In genomic region chr6:79230149-79230548, GRCh38 we compare ENCODE assay signal across 19 cellular contexts. TPM values are rescaled to one million over a fixed set of nuclear protein-coding genes. Genes with fewer than 3 reads are reported as not detected.
DNase-seq lines count a peak whose midpoint lies in the region; ATAC-seq, FAIRE-seq and TF ChIP-seq lines count a peak whose summit lies in the region.
"Had no signal": no experiment of that assay in that cellular context is flagged by ENCODE, and none has a peak within 500 bp of the region (broad histone marks: within the 10 kb centered on the region; RNA-seq: fewer than 3 reads in every experiment).

No MANE protein-coding gene starts in this region.

- RAD21 ChIA-PET in HCT116 (lab: Charles Lee; ENCODE audit: low non-redundant PET in 1 of 2, low total read pairs in 2 of 2, uncharacterized antibody in 2 of 2, unreplicated experiment in 2 of 2), result no interaction called here

- H3K27me3 ChIP-seq in HCT116 (ENCODE audit: insufficient read depth, low read length), result no peaks in the 10 kb centered on the region
- H3K27me3 ChIP-seq in foreskin keratinocyte, result no peaks in the 10 kb centered on the region
- H3K27me3 ChIP-seq: BLaER1 treated with 17β-estradiol and CSF1 and Interleukin-3, amounts not matched to agents 10 nM and 100 nM had no signal

- CTCF ChIA-PET in A549 (lab: Yijun Ruan, JAX), result no interaction called here
- CTCF ChIA-PET in HCT116 (lab: Charles Lee), result no interaction called here

- no peak overlapping the region for H3K9ac ChIP-seq in HCT116 (ENCODE audit: low read length)
- H3K9ac ChIP-seq: BLaER1 treated with 17β-estradiol and CSF1 and Interleukin-3, amounts not matched to agents 10 nM and 100 nM had no signal

- H3K4me3 Mint-ChIP-seq in stimulated activated memory B cell treated with anti-CD40 and anti-IgM and Interleukin-4, amounts not matched to agents 10 μg/mL and 1 μg/mL and 100 μg/mL, for 72 hours, result no peak overlapping the region
- H3K4me3 Mint-ChIP-seq: H9 had no signal

- ATAC-seq in A549 (no peak), HCT116 (no peak), foreskin keratinocyte (no peak), HG02571 (IDR thresholded peaks at IDR 0.05; ENCODE audit: unreplicated experiment) (no peak), HG03280 (IDR thresholded peaks at IDR 0.05; ENCODE audit: unreplicated experiment) (no peak), HG03439 (IDR thresholded peaks at IDR 0.05; ENCODE audit: unreplicated experiment) (no peak)
- ATAC-seq in stimulated activated memory B cell treated with anti-CD40 and anti-IgM and Interleukin-4, amounts not matched to agents 10 μg/mL and 1 μg/mL and 100 μg/mL, for 72 hours, result no peak

- no TSS peak for BruUV-seq in HCT116 (replicated peaks; lab: Mats Ljungman, UMichigan)

- intact Hi-C loops in HCT116 (cut with micrococcal nuclease), result loop anchor here (10.0 kb wide), 1 partner anchor 635 kb away; no protein-coding TSS in a partner anchor

- DNase-seq in A549 (ENCODE audit: low read depth in 1 of 2, low spot score in 1 of 2) (no peak), HCT116 (ENCODE audit: low read depth, low spot score) (no peak), amniotic epithelial cell (ENCODE audit: low read depth) (peak; percentile 27), foreskin keratinocyte (peak; percentile 8 to 45)
- DNase-seq: DMS79 treated with DMSO at 0.1 percent for 48 hours; GF-D8; H9; MV-4-11; NCI-H1417; NCI-H187 treated with DMSO at 0.1 percent for 48 hours; NCI-H446 treated with DMSO at 0.1 percent for 48 hours; NK-92 treated with Interleukin-12 subunit alpha and Interleukin-12 subunit beta, amount 100 ng/mL, for 24 hours; OCI-M1; RPMI8226 had no signal

- H3K27ac ChIP-seq in A549, result no peak overlapping the region
- H3K27ac ChIP-seq in HCT116 (ENCODE audit: low read depth, low read length), result no peak overlapping the region
- H3K27ac ChIP-seq in foreskin keratinocyte, result no peak overlapping the region
- H3K27ac ChIP-seq: BLaER1 treated with 17β-estradiol and CSF1 and Interleukin-3, amounts not matched to agents 10 nM and 100 nM had no signal

- no peak for TF ChIP-seq EP300 in A549 (IDR thresholded peaks at IDR 0.05)

- no peaks in the 10 kb centered on the region for H3K9me2 ChIP-seq in HCT116 (ENCODE audit: insufficient read depth)

- peaks cover 16% of the 10 kb centered on the region for H3K4me1 Mint-ChIP-seq in stimulated activated memory B cell treated with anti-CD40 and anti-IgM and Interleukin-4, amounts not matched to agents 10 μg/mL and 1 μg/mL and 100 μg/mL, for 72 hours

- TF ChIP-seq RAD21 in A549 (conservative IDR thresholded peaks at IDR 0.05 in 1 of 2, IDR thresholded peaks at IDR 0.05 in 1 of 2) (no peak), HCT116 (IDR thresholded peaks at IDR 0.05; ENCODE audit: low read depth) (no peak)

- no peaks in the 10 kb centered on the region for H3K27me3 Mint-ChIP-seq in stimulated activated memory B cell treated with anti-CD40 and anti-IgM and Interleukin-4, amounts not matched to agents 10 μg/mL and 1 μg/mL and 100 μg/mL, for 72 hours

- 86% methylated on average over 2 of the region's 2 CpGs for WGBS in A549 (ENCODE audit: missing lambda C conversion rate)

- no peaks in the 10 kb centered on the region for H3K36me3 Mint-ChIP-seq in stimulated activated memory B cell treated with anti-CD40 and anti-IgM and Interleukin-4, amounts not matched to agents 10 μg/mL and 1 μg/mL and 100 μg/mL, for 72 hours

- peaks cover 5% of the 10 kb centered on the region; the same call in 1 of the 3 replicates for H3K4me1 ChIP-seq in A549
- peaks cover 4 to 8% of the 10 kb centered on the region in 2 experiments; a peak in 2 of 4 replicates for H3K4me1 ChIP-seq in HCT116 (ENCODE audit: control insufficient read depth in 1 of 2, insufficient read depth in 2 of 2, low read length in 2 of 2)
- H3K4me1 ChIP-seq in foreskin keratinocyte, result peaks cover 17% of the 10 kb centered on the region

- H3K4me3 ChIP-seq in A549 (no peak overlapping the region), HCT116 (replicated peaks in 1 of 2; ENCODE audit: low read depth in 1 of 2, low read length in 2 of 2) (no peak overlapping the region)
- H3K4me3 ChIP-seq: BLaER1 treated with 17β-estradiol and CSF1 and Interleukin-3, amounts not matched to agents 10 nM and 100 nM had no signal

- H3K27ac Mint-ChIP-seq in stimulated activated memory B cell treated with anti-CD40 and anti-IgM and Interleukin-4, amounts not matched to agents 10 μg/mL and 1 μg/mL and 100 μg/mL, for 72 hours, result no peak overlapping the region
- H3K27ac Mint-ChIP-seq: H9 had no signal

- no peak overlapping the region for H2AFZ ChIP-seq in HCT116 (ENCODE audit: low read depth, low read length, poor library complexity, severe bottlenecking)

- no peak for TF ChIP-seq POLR2A in A549 (IDR thresholded peaks at IDR 0.05; ENCODE audit: low read length)
- no peak for TF ChIP-seq POLR2A in HCT116 (IDR thresholded peaks at IDR 0.05; ENCODE audit: borderline replicate concordance, extremely low read depth, insufficient read depth, insufficient read length)

- H4K20me1 ChIP-seq in HCT116 (ENCODE audit: insufficient read depth), result no peaks in the 10 kb centered on the region
- H4K20me1 ChIP-seq: BLaER1 treated with 17β-estradiol and CSF1 and Interleukin-3, amounts not matched to agents 10 nM and 100 nM had no signal

- H3K36me3 ChIP-seq in HCT116 (ENCODE audit: control insufficient read depth in 1 of 2, insufficient read depth in 2 of 2, low read length in 2 of 2), result no peaks in the 10 kb centered on the region
- H3K36me3 ChIP-seq: BLaER1 treated with 17β-estradiol and CSF1 and Interleukin-3, amounts not matched to agents 10 nM and 100 nM had no signal

- peaks cover 71% of the 10 kb centered on the region for H3K79me2 ChIP-seq in HCT116 (ENCODE audit: insufficient read depth, low read length)

- no peaks in the 10 kb centered on the region for H3K9me3 Mint-ChIP-seq in stimulated activated memory B cell treated with anti-CD40 and anti-IgM and Interleukin-4, amounts not matched to agents 10 μg/mL and 1 μg/mL and 100 μg/mL, for 72 hours

- H3K4me2 ChIP-seq in A549 (no peak overlapping the region), HCT116 (ENCODE audit: low read length) (no peak overlapping the region)
- H3K4me2 ChIP-seq: BLaER1 treated with 17β-estradiol and CSF1 and Interleukin-3, amounts not matched to agents 10 nM and 100 nM had no signal

- FAIRE-seq in A549 (lab: Jason Lieb, UNC), result no peak

- POLR2A ChIA-PET in A549 (lab: Yijun Ruan, JAX) (no interaction called here), HCT116 (lab: Charles Lee) (no interaction called here)

- no peaks in the 10 kb centered on the region for H3K9me3 ChIP-seq in A549
- no peaks in the 10 kb centered on the region for H3K9me3 ChIP-seq in HCT116 (ENCODE audit: control insufficient read depth in 1 of 2, insufficient read depth in 1 of 2, low read depth in 1 of 2, low read length in 2 of 2)

- TF ChIP-seq CTCF in A549 (IDR thresholded peaks at IDR 0.05), result no peak
- TF ChIP-seq CTCF in HCT116 (IDR thresholded peaks at IDR 0.05 in 2 of 3, conservative IDR thresholded peaks at IDR 0.05 in 1 of 3; ENCODE audit: borderline replicate concordance in 1 of 3, insufficient read depth in 1 of 3, low read depth in 2 of 3, low read length in 2 of 3), result no peak
- TF ChIP-seq CTCF in foreskin keratinocyte (conservative IDR thresholded peaks at IDR 0.05), result no peak

TF ChIP-seq in A549, 52 proteins besides CTCF, POLR2A, EP300 and RAD21:
- peak; percentile 88 to 90 for TF ChIP-seq CEBPB (IDR thresholded peaks at IDR 0.05)
- TF ChIP-seq RNF2 (IDR thresholded peaks at IDR 0.05; ENCODE audit: borderline replicate concordance, low read depth), result no peak

TF ChIP-seq in HCT116, 20 proteins besides CTCF, POLR2A, EP300 and RAD21:
- peak; percentile 61 for TF ChIP-seq CEBPB (IDR thresholded peaks at IDR 0.05; ENCODE audit: low read depth)
- TF ChIP-seq FOSL1 (IDR thresholded peaks at IDR 0.05; ENCODE audit: low read depth), result no peak

RNA-seq across cellular contexts. Expression of gene HMGN3, which starts 4.3 kb away (rescaled TPM):
- polyA plus RNA-seq in A549 (2011; rRNA removed) (62.8 and 102 TPM in 2 replicates), A549 (2017; fragmentation: RNase III; extraction: RNeasy Plus Mini Kit Qiagen cat#74134 plus additional on column Dnase treatment) (93.1 to 96.3 TPM (median 94.2 TPM) in 3 replicates), foreskin keratinocyte (84.0 and 92.9 TPM in 2 replicates)
- polyA plus RNA-seq in A549 (2012; cell fraction: cytosol; rRNA removed), result 38.5 and 52.9 TPM in 2 replicates
- 8.3 and 10.4 TPM in 2 replicates for polyA plus RNA-seq in A549 (2012; cell fraction: nucleus; rRNA removed)
- polyA minus RNA-seq in A549 (2011; rRNA and poly(A)+ RNA removed), result 5.7 and 5.9 TPM in 2 replicates
- total RNA-seq in HCT116 (2021; ENCODE audit: unreplicated experiment) (60.5 TPM), foreskin keratinocyte (64.3 and 74.9 TPM in 2 replicates)
- polyA plus RNA-seq in HCT116 (2012), result 23.6 and 35.0 TPM in 2 replicates

Comparison
In these comparisons a context has a peak if more than half of its experiments do, and no peak if none do; other contexts are left out.
1. DNase-seq: peak in amniotic epithelial cell (single experiment) and foreskin keratinocyte (2 of 2); none in A549 (0 of 2) and HCT116 (single experiment).
2. Of the 6 proteins assayed by ChIP-seq in both A549 and HCT116: peak only in A549: none; only in HCT116: none; in both: CEBPB; in neither: 5.